ENCODE assay signal across 8 cellular contexts in genomic region chr7:23299770-23300300, GRCh38. TPM values are rescaled to one million over a fixed set of nuclear protein-coding genes. Genes with fewer than 3 reads are reported as not detected.
DNase-seq lines count a peak whose midpoint lies in the region; ATAC-seq and TF ChIP-seq lines count a peak whose summit lies in the region.

No MANE protein-coding gene starts in this region.

- H3K4me2 ChIP-seq in DND-41 (ENCODE audit: insufficient read depth, low read length) = peak overlapping the region; percentile 95

- peaks cover 22% of the 10 kb centered on the region for H3K36me3 ChIP-seq in DND-41 (ENCODE audit: insufficient read depth, low read length)
- H3K36me3 ChIP-seq in adrenal gland (replicated peaks in 1 of 2) = no peaks in the 10 kb centered on the region
- H3K36me3 ChIP-seq in left lung = peaks cover 0 to 19% of the 10 kb centered on the region in 2 donors
- H3K36me3 ChIP-seq in thyroid gland = no peaks in the 10 kb centered on the region

- H3K9me3 ChIP-seq in DND-41 (ENCODE audit: insufficient read depth, low read length, severe bottlenecking) (no peaks in the 10 kb centered on the region), adrenal gland (replicated peaks in 1 of 3) (no peaks in the 10 kb centered on the region), left lung (no peaks in the 10 kb centered on the region), thyroid gland (no peaks in the 10 kb centered on the region)

- TF ChIP-seq POLR2A in adrenal gland (IDR thresholded peaks at IDR 0.05) (no peak), thyroid gland (IDR thresholded peaks at IDR 0.05) (no peak)

- no peaks in the 10 kb centered on the region for H3K27me3 ChIP-seq in DND-41 (ENCODE audit: insufficient read depth, low read length, poor library complexity)
- no peaks in the 10 kb centered on the region for H3K27me3 ChIP-seq in adrenal gland
- H3K27me3 ChIP-seq in left lung = no peaks in the 10 kb centered on the region
- H3K27me3 ChIP-seq in thyroid gland = no peaks in the 10 kb centered on the region

- DNase-seq in DND-41 = no peak
- no peak for DNase-seq in adrenal gland
- no peak for DNase-seq in left lung
- no peak for DNase-seq in thyroid gland
- no peak for DNase-seq in stimulated activated CD8-positive, alpha-beta memory T cell treated with anti-CD3 and anti-CD28 coated beads, Interleukin-4, amount 100 ng/mL, for 48 hours
- no peak for DNase-seq in activated gamma-delta T cell (lab: John Stamatoyannopoulos, UW)
- no peak for DNase-seq in putamen (ENCODE audit: low spot score)

- ATAC-seq in DND-41 (ENCODE audit: insufficient read depth, low read depth) (no peak; the same call in 2 of the 3 replicates), HG03064 (IDR thresholded peaks at IDR 0.05; ENCODE audit: low read depth, unreplicated experiment) (peak; percentile 6), left lung (peak; percentile 3)

- peak overlapping the region; percentile 96 for H3K9ac ChIP-seq in DND-41 (ENCODE audit: low read depth, low read length)

- peak overlapping the region; percentile 98 to 100 for H3K4me3 ChIP-seq in DND-41 (ENCODE audit: low read depth in 1 of 2, low read length in 2 of 2)
- peak overlapping the region; percentile 57 to 88 (median 73) for H3K4me3 ChIP-seq in adrenal gland
- H3K4me3 ChIP-seq in left lung = peak overlapping the region; percentile 75 to 92
- peak overlapping the region; percentile 56 to 78 (median 71) for H3K4me3 ChIP-seq in thyroid gland (replicated peaks in 1 of 3)

- H3K79me2 ChIP-seq in DND-41 (ENCODE audit: insufficient read depth, low read length) = peaks cover 56% of the 10 kb centered on the region

- intact Hi-C loops in adrenal gland (cut with DNase I) (no loop called here), left lung (cut with DNase I) (no loop called here), thyroid gland (cut with DNase I) (no loop called here)

- TF ChIP-seq CTCF in DND-41 (IDR thresholded peaks at IDR 0.05; ENCODE audit: borderline replicate concordance, extremely low read depth, low read length, poor library complexity, severe bottlenecking) (no peak), adrenal gland (IDR thresholded peaks at IDR 0.05) (no peak), left lung (IDR thresholded peaks at IDR 0.05) (no peak), thyroid gland (IDR thresholded peaks at IDR 0.05) (no peak)

- WGBS in adrenal gland, 4 donors = 8 to 15% (median 11%) methylated on average over 12 of the region's 12 CpGs
- WGBS in thyroid gland, 2 donors = 13 to 17% methylated on average over 12 of the region's 12 CpGs

- H3K4me1 ChIP-seq in DND-41 (ENCODE audit: insufficient read depth, low read length) (peaks cover 46% of the 10 kb centered on the region), adrenal gland (replicated peaks in 1 of 2) (peaks cover 7 to 36% of the 10 kb centered on the region in 2 donors), left lung (peaks cover 14 to 46% of the 10 kb centered on the region in 2 donors), thyroid gland (peaks cover 35 to 46% of the 10 kb centered on the region in 2 donors)

- H2AFZ ChIP-seq in DND-41 (ENCODE audit: low read depth, low read length) = peak overlapping the region; percentile 84

- peak overlapping the region; percentile 83 for H3K27ac ChIP-seq in DND-41 (ENCODE audit: low read length)
- H3K27ac ChIP-seq in adrenal gland = peak overlapping the region in 3 of 5 donors; percentile 64 to 90 (median 70)
- H3K27ac ChIP-seq in left lung = peak overlapping the region; percentile 72 to 80
- peak overlapping the region in 2 of 3 donors; percentile 79 to 80 for H3K27ac ChIP-seq in thyroid gland

- H4K20me1 ChIP-seq in DND-41 (ENCODE audit: insufficient read depth, low read length) = peaks cover 14% of the 10 kb centered on the region; the same call in 1 of the 2 replicates

RNA-seq across cellular contexts. Expression of gene MALSU1, which starts 0.7 kb away (rescaled TPM):
- total RNA-seq in adrenal gland = 100 to 1,000 TPM in 1 of 8 donors, 10 to 100 TPM in 7; 65.3 to 120 (median 79.8) TPM
- 10 to 100 TPM; 31.7 to 68.7 (median 32.6) TPM for polyA plus RNA-seq in adrenal gland
- total RNA-seq in left lung = 10 to 100 TPM; 47.4 to 47.7 TPM
- 100 to 1,000 TPM in 2 of 4 donors, 10 to 100 TPM in 2; 76.1 to 211 (median 95.7) TPM for total RNA-seq in thyroid gland

RNA-seq across cellular contexts. Expression of gene GPNMB, which starts 53.3 kb away (rescaled TPM):
- total RNA-seq in adrenal gland = 10 to 100 TPM; 19.9 to 92.3 (median 37.7) TPM
- 10 to 100 TPM; 14.0 to 65.5 (median 24.9) TPM for polyA plus RNA-seq in adrenal gland
- 100 to 1,000 TPM; 236 to 290 TPM for total RNA-seq in left lung
- total RNA-seq in thyroid gland = 10 to 100 TPM; 31.4 to 84.8 (median 69.9) TPM
